Comparison of ENCODE assay signal across 8 cellular contexts in genomic region chr3:15797600-15798303, GRCh38. TPM values are rescaled to one million over a fixed set of nuclear protein-coding genes. Genes with fewer than 3 reads are reported as not detected.
DNase-seq lines count a peak whose midpoint lies in the region; ATAC-seq and TF ChIP-seq lines count a peak whose summit lies in the region.

ANKRD28 (minus strand) TSS chr3:15797979; CDS start chr3:15796521, 1,458 bp downstream.

- CTCF ChIA-PET in HEK293 (lab: Yijun Ruan, JAX), result interaction anchor here (0.6 to 1.5 kb wide), 4 partner anchors 13 to 250 kb away, joined by 3 to 8 read pairs (median 4); no protein-coding TSS in a partner anchor
- CTCF ChIA-PET in MCF 10A (lab: Yijun Ruan, JAX), result interaction anchor here (0.7 to 1.7 kb wide), 10 partner anchors 8 to 167 kb away, joined by 3 to 13 read pairs (median 4); no protein-coding TSS in a partner anchor

- peaks cover 20% of the 10 kb centered on the region for H3K36me3 Mint-ChIP-seq in MCF 10A (ENCODE audit: insufficient read depth, unreplicated experiment)

- POLR2A ChIA-PET in HEK293 (lab: Yijun Ruan, JAX) (interaction anchor here (0.6 to 2.2 kb wide), 5 partner anchors 18 to 209 kb away, joined by 3 to 17 read pairs (median 4); partner anchors contain the start of genes BTD and HACL1), MCF 10A (lab: Yijun Ruan, JAX) (interaction anchor here (0.6 to 12.3 kb wide), 25 partner anchors 8 to 1948 kb away, joined by 3 to 293 read pairs (median 5); partner anchors contain the start of genes BTD, DPH3, HACL1 and OXNAD1)

- H3K4me3 ChIP-seq in HEK293 (ENCODE audit: low read depth, low read length) (peak within 1 kb of the TSS; percentile 0), iPS-18c (ENCODE audit: insufficient read depth, low read depth, low read length) (peak within 1 kb of the TSS; percentile 15; the same call in 1 of the 2 replicates), retinal pigment epithelial cell (ENCODE audit: low read length) (peak within 1 kb of the TSS; percentile 62)

- no peaks in the 10 kb centered on the region for H3K36me3 ChIP-seq in HEK293 (ENCODE audit: control insufficient read depth in 2 of 2, insufficient read depth in 1 of 2, low read length in 2 of 2)

- H3K27ac Mint-ChIP-seq in MCF 10A (ENCODE audit: low read depth, unreplicated experiment), result peak within 1 kb of the TSS; percentile 97

- H3K9me3 ChIP-seq in HEK293 (ENCODE audit: control insufficient read depth, insufficient read depth, low read depth, low read length) (no peaks in the 10 kb centered on the region), iPS-18c (ENCODE audit: control insufficient read depth, insufficient read depth, low read length) (no peaks in the 10 kb centered on the region)

- intact Hi-C loops in MCF 10A (cut with micrococcal nuclease), result loop anchor here (1.0 to 5.0 kb wide), 6 partner anchors 14 to 185 kb away; no protein-coding TSS in a partner anchor

- H3K4me1 ChIP-seq in HEK293 (ENCODE audit: control insufficient read depth, insufficient read depth, low read length), result peaks cover 35% of the 10 kb centered on the region

- H3K9me3 Mint-ChIP-seq in MCF 10A (ENCODE audit: unreplicated experiment), result no peaks in the 10 kb centered on the region

- TF ChIP-seq CTCF in HEK293 (tag by site-specific recombination; IDR thresholded peaks at IDR 0.05) (no peak), MCF 10A (IDR thresholded peaks at IDR 0.05; ENCODE audit: unreplicated experiment) (peak; percentile 23), retinal pigment epithelial cell (conservative IDR thresholded peaks at IDR 0.05; ENCODE audit: low read depth, low read length) (peak; percentile 35)

- DNase-seq in Daoy (ENCODE audit: low read depth), result peak; percentile 74
- peak; percentile 92 for DNase-seq in OCI-M1 (lab: John Stamatoyannopoulos, UW)
- DNase-seq in MCF 10A (ENCODE audit: unreplicated experiment), result peak; percentile 81
- peak; percentile 94 for DNase-seq in retinal pigment epithelial cell (ENCODE audit: low read depth)

- H3K27ac ChIP-seq in HEK293 (ENCODE audit: extremely low read depth, low read depth, low read length), result peak within 1 kb of the TSS; percentile 35

- ATAC-seq in HG03039 (IDR thresholded peaks at IDR 0.05; ENCODE audit: unreplicated experiment), result no peak
- no peak for ATAC-seq in HG03139 (IDR thresholded peaks at IDR 0.05; ENCODE audit: unreplicated experiment)

- H3K4me1 Mint-ChIP-seq in MCF 10A (ENCODE audit: insufficient read depth, unreplicated experiment), result peaks cover 22% of the 10 kb centered on the region

- peak within 1 kb of the TSS; percentile 89 for H3K4me3 Mint-ChIP-seq in MCF 10A (ENCODE audit: unreplicated experiment)

- BruUV-seq in MCF 10A (replicated peaks; lab: Mats Ljungman, UMichigan), result TSS peak; percentile 34

- H3K27me3 Mint-ChIP-seq in MCF 10A (ENCODE audit: insufficient read depth, unreplicated experiment), result no peaks in the 10 kb centered on the region

TF ChIP-seq in HEK293, 187 proteins besides CTCF, POLR2A, EP300 and RAD21:
- TF ChIP-seq PRDM1 (tag by site-specific recombination; IDR thresholded peaks at IDR 0.05), result peak; percentile 46
- TF ChIP-seq PRDM6 (tag by site-specific recombination; IDR thresholded peaks at IDR 0.05), result peak; percentile 96
- TF ChIP-seq KLF9 (tag by site-specific recombination; IDR thresholded peaks at IDR 0.05; ENCODE audit: low read depth), result no peak
- TF ChIP-seq ZNF514 (tag by site-specific recombination; IDR thresholded peaks at IDR 0.05), result no peak
- TF ChIP-seq KLF8 (tag by site-specific recombination; IDR thresholded peaks at IDR 0.05), result 0 out of 2 replicates have a peak, but pooled peaks have one; percentile 4
- TF ChIP-seq IKZF3 (tag by site-specific recombination; IDR thresholded peaks at IDR 0.05), result 0 out of 2 replicates have a peak, but pooled peaks have one; percentile 26
- TF ChIP-seq ZNF366 (tag by site-specific recombination; conservative IDR thresholded peaks at IDR 0.05), result 0 out of 2 replicates have a peak, but pooled peaks have one; percentile 5
- TF ChIP-seq ZNF571 (tag by site-specific recombination; IDR thresholded peaks at IDR 0.05), result no peak
- no peak for TF ChIP-seq EGR2 (tag by site-specific recombination; IDR thresholded peaks at IDR 0.05; ENCODE audit: low read depth)
- TF ChIP-seq FEZF1 (tag by site-specific recombination; IDR thresholded peaks at IDR 0.05), result peak; percentile 68
- peak; percentile 54 for TF ChIP-seq ZBTB17 (tag by site-specific recombination; IDR thresholded peaks at IDR 0.05)
- peak; percentile 32 for TF ChIP-seq TCF7L2 (IDR thresholded peaks at IDR 0.05; ENCODE audit: borderline replicate concordance, low read depth, low read length)
- 0 out of 2 replicates have a peak, but pooled peaks have one; percentile 7 for TF ChIP-seq ZBTB20 (tag by site-specific recombination; IDR thresholded peaks at IDR 0.05)
- TF ChIP-seq PATZ1 (tag by site-specific recombination; IDR thresholded peaks at IDR 0.05), result no peak
- peak; percentile 86 for TF ChIP-seq SCRT2 (tag by site-specific recombination; IDR thresholded peaks at IDR 0.05)
- TF ChIP-seq ZNF112 (tag by site-specific recombination; IDR thresholded peaks at IDR 0.05), result no peak
- TF ChIP-seq ZNF132 (tag by site-specific recombination; IDR thresholded peaks at IDR 0.05; ENCODE audit: borderline replicate concordance), result no peak

RNA-seq across cellular contexts. Expression of gene ANKRD28, which starts in this region (rescaled TPM):
- total RNA-seq in Daoy (2014; rRNA removed; shearing (Covaris generic)), result 31.4 and 42.5 TPM in 2 replicates
- total RNA-seq in MCF 10A (2022), result 71.7 and 79.0 TPM in 2 replicates

Comparison
In these comparisons a context has a peak if more than half of its experiments do, and no peak if none do; other contexts are left out.
1. H3K4me3 ChIP-seq: peak in every context shown above with its lines; median percentile 62 in retinal pigment epithelial cell; 15 in iPS-18c; 0 in HEK293.